ENCODE assay signal across 24 cellular contexts in the genomic region with DNA sequence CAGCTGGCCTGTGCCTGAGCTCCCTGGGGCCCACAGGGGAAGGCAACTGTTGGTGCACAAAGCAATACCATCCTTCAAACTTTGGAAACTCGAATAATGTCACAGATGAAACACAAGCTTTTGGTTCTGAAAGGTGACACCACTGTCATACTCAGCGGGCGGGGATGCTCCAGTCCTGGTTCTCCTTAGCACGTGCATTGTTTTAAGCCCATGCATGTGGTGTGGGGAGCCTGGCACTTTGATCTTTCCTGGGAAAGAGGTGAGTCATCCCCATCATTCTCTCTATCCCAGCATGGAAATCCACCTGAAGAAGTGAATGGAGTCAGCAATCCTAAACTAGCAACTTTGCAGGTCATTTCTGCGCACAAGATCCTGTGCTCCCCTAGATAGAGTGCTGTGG.
DNase-seq lines count a peak whose midpoint lies in the region; ATAC-seq and TF ChIP-seq lines count a peak whose summit lies in the region.
"Had no signal": no experiment of that assay in that cellular context is flagged by ENCODE, and none has a peak within 500 bp of the region (broad histone marks: within the 10 kb centered on the region; RNA-seq: fewer than 3 reads in every experiment).

No MANE protein-coding gene starts in this region.

- no peak overlapping the region for H3K4me3 Mint-ChIP-seq in activated CD8-positive, alpha-beta memory T cell treated with anti-CD3 and anti-CD28 coated beads, Interleukin-2, amount 10 ng/mL, durations not matched to agents 7 days and 5 days
- no peak overlapping the region for H3K4me3 Mint-ChIP-seq in endothelial cell (ENCODE audit: unreplicated experiment)
- H3K4me3 Mint-ChIP-seq: CD14-positive monocyte; CD4-positive, alpha-beta memory T cell; CD4-positive, CD25-positive, alpha-beta regulatory T cell; CD8-positive, alpha-beta memory T cell had no signal

- no peak overlapping the region for H3K27ac ChIP-seq in effector memory CD4-positive, alpha-beta T cell (ENCODE audit: insufficient read depth, low read length, poor library complexity, severe bottlenecking)
- H3K27ac ChIP-seq: 22Rv1, BLaER1 had no signal

- H3K4me3 ChIP-seq in effector memory CD4-positive, alpha-beta T cell (ENCODE audit: insufficient read depth, low read depth, low read length, poor library complexity, severe bottlenecking), result no peak overlapping the region
- H3K4me3 ChIP-seq: BLaER1, GM12878 had no signal

- no peaks in the 10 kb centered on the region for H3K9me3 ChIP-seq in effector memory CD4-positive, alpha-beta T cell (ENCODE audit: control insufficient read depth, low read length)
- H3K9me3 ChIP-seq: BE2C, BLaER1 had no signal

- DNase-seq in activated CD8-positive, alpha-beta memory T cell treated with anti-CD3 and anti-CD28 coated beads, Interleukin-2, amount 10 ng/mL, durations not matched to agents 7 days and 5 days, result peak; percentile 15
- no peak for DNase-seq in activated CD8-positive, alpha-beta memory T cell treated with anti-CD3 and anti-CD28 coated beads for 24 hours
- DNase-seq in islet precursor cell, result peak; percentile 43
- peak; percentile 1 for DNase-seq in mucosa of gallbladder (ENCODE audit: low spot score)
- no peak for DNase-seq in effector memory CD4-positive, alpha-beta T cell
- DNase-seq in endothelial cell (ENCODE audit: low spot score), result no peak
- DNase-seq: ACHN; BE2C; C1 segment of cervical spinal cord; CD4-positive, alpha-beta memory T cell; CD4-positive, CD25-positive, alpha-beta regulatory T cell; CD8-positive, alpha-beta memory T cell; COR-L47; DMS 273 treated with DMSO at 0.1 percent for 48 hours; DMS153; DMS79; DND-41; EL; GDM1 had no signal

- no peaks in the 10 kb centered on the region for H3K36me3 Mint-ChIP-seq in activated CD8-positive, alpha-beta memory T cell treated with anti-CD3 and anti-CD28 coated beads, Interleukin-2, amount 10 ng/mL, durations not matched to agents 7 days and 5 days
- H3K36me3 Mint-ChIP-seq in endothelial cell (ENCODE audit: low read depth, unreplicated experiment), result peaks cover 11% of the 10 kb centered on the region
- H3K36me3 Mint-ChIP-seq: CD14-positive monocyte had no signal

- no peaks in the 10 kb centered on the region for H3K4me1 Mint-ChIP-seq in activated CD8-positive, alpha-beta memory T cell treated with anti-CD3 and anti-CD28 coated beads, Interleukin-2, amount 10 ng/mL, durations not matched to agents 7 days and 5 days
- H3K4me1 Mint-ChIP-seq in endothelial cell (ENCODE audit: unreplicated experiment), result no peaks in the 10 kb centered on the region
- H3K4me1 Mint-ChIP-seq: CD14-positive monocyte; CD4-positive, alpha-beta memory T cell; CD4-positive, CD25-positive, alpha-beta regulatory T cell; CD8-positive, alpha-beta memory T cell had no signal

- no peaks in the 10 kb centered on the region for H3K27me3 Mint-ChIP-seq in activated CD8-positive, alpha-beta memory T cell treated with anti-CD3 and anti-CD28 coated beads, Interleukin-2, amount 10 ng/mL, durations not matched to agents 7 days and 5 days
- H3K27me3 Mint-ChIP-seq in endothelial cell (ENCODE audit: unreplicated experiment), result peaks cover 5% of the 10 kb centered on the region
- H3K27me3 Mint-ChIP-seq: CD4-positive, alpha-beta memory T cell; CD4-positive, CD25-positive, alpha-beta regulatory T cell had no signal

- no peaks in the 10 kb centered on the region for H3K4me1 ChIP-seq in effector memory CD4-positive, alpha-beta T cell (ENCODE audit: control insufficient read depth, insufficient read depth, low read length, poor library complexity, severe bottlenecking)
- H3K4me1 ChIP-seq: BE2C, BLaER1 had no signal

- no peak overlapping the region for H3K27ac Mint-ChIP-seq in activated CD8-positive, alpha-beta memory T cell treated with anti-CD3 and anti-CD28 coated beads, Interleukin-2, amount 10 ng/mL, durations not matched to agents 7 days and 5 days
- H3K27ac Mint-ChIP-seq in endothelial cell (ENCODE audit: unreplicated experiment), result no peak overlapping the region
- H3K27ac Mint-ChIP-seq: CD14-positive monocyte; CD4-positive, alpha-beta memory T cell; CD4-positive, CD25-positive, alpha-beta regulatory T cell had no signal

- ATAC-seq in activated CD8-positive, alpha-beta memory T cell treated with anti-CD3 and anti-CD28 coated beads, Interleukin-2, amount 10 ng/mL, durations not matched to agents 7 days and 5 days, result no peak
- ATAC-seq in GM21390 (IDR thresholded peaks at IDR 0.05; ENCODE audit: unreplicated experiment), result no peak
- ATAC-seq: GM12878 had no signal

- H3K9me3 Mint-ChIP-seq in activated CD8-positive, alpha-beta memory T cell treated with anti-CD3 and anti-CD28 coated beads, Interleukin-2, amount 10 ng/mL, durations not matched to agents 7 days and 5 days (ENCODE audit: low read depth), result no peaks in the 10 kb centered on the region
- peaks cover 28% of the 10 kb centered on the region for H3K9me3 Mint-ChIP-seq in endothelial cell (ENCODE audit: unreplicated experiment)
- H3K9me3 Mint-ChIP-seq: CD4-positive, CD25-positive, alpha-beta regulatory T cell had no signal

- CTCF ChIA-PET in activated CD8-positive, alpha-beta memory T cell treated with anti-CD3 and anti-CD28 coated beads, Interleukin-2, amount 10 ng/mL, durations not matched to agents 7 days and 5 days (lab: Charles Lee), result no interaction called here

- no peak for TF ChIP-seq CTCF in endothelial cell (IDR thresholded peaks at IDR 0.05; ENCODE audit: unreplicated experiment)

- H3K27me3 ChIP-seq in effector memory CD4-positive, alpha-beta T cell (replicated peaks; ENCODE audit: control insufficient read depth, insufficient read depth, low read length, poor library complexity, severe bottlenecking), result no peaks in the 10 kb centered on the region
- H3K27me3 ChIP-seq: BE2C, BLaER1 had no signal

- no peaks in the 10 kb centered on the region for H3K36me3 ChIP-seq in effector memory CD4-positive, alpha-beta T cell (ENCODE audit: control insufficient read depth, insufficient read depth, low read length)
- H3K36me3 ChIP-seq: BE2C, BLaER1 had no signal

Comparison
In these comparisons a context has a peak if more than half of its experiments do, and no peak if none do; other contexts are left out.
1. DNase-seq: peak in activated CD8-positive, alpha-beta memory T cell treated with anti-CD3 and anti-CD28 coated beads, Interleukin-2, amount 10 ng/mL, durations not matched to agents 7 days and 5 days (single experiment), islet precursor cell (single experiment) and mucosa of gallbladder (single experiment); none in activated CD8-positive, alpha-beta memory T cell treated with anti-CD3 and anti-CD28 coated beads for 24 hours (single experiment), effector memory CD4-positive, alpha-beta T cell (0 of 3) and endothelial cell (single experiment).